17 cellular contexts compared by ENCODE assay signal in genomic region chr11:134537941-134538340, GRCh38.
DNase-seq lines count a peak whose midpoint lies in the region; ATAC-seq and TF ChIP-seq lines count a peak whose summit lies in the region.
"Had no signal": no experiment of that assay in that cellular context is flagged by ENCODE, and none has a peak within 500 bp of the region (broad histone marks: within the 10 kb centered on the region; RNA-seq: fewer than 3 reads in every experiment).

No MANE protein-coding gene starts in this region.

- H3K27me3 ChIP-seq in Peyer's patch, result no peaks in the 10 kb centered on the region

- no peaks in the 10 kb centered on the region for H3K36me3 Mint-ChIP-seq in natural killer cell
- H3K36me3 Mint-ChIP-seq in natural killer cell treated with Interleukin-12 subunit alpha and Interleukin-12 subunit beta and Interleukin-15 and Interleukin-18, amount 100 ng/mL, for 72 hours, result no peaks in the 10 kb centered on the region

- no peak for TF ChIP-seq POLR2A in Peyer's patch (IDR thresholded peaks at IDR 0.05)

- H3K4me3 ChIP-seq in coronary artery (no peak overlapping the region), Peyer's patch (no peak overlapping the region)
- H3K4me3 ChIP-seq: PC-9 had no signal

- H3K9me3 Mint-ChIP-seq in natural killer cell, result no peaks in the 10 kb centered on the region
- H3K9me3 Mint-ChIP-seq in natural killer cell treated with Interleukin-12 subunit alpha and Interleukin-12 subunit beta and Interleukin-15 and Interleukin-18, amount 100 ng/mL, for 72 hours, result no peaks in the 10 kb centered on the region
- H3K9me3 Mint-ChIP-seq: CD4-positive, alpha-beta T cell had no signal

- DNase-seq in natural killer cell, result peak; percentile 6
- DNase-seq in natural killer cell treated with Interleukin-12 subunit alpha and Interleukin-12 subunit beta and Interleukin-15 and Interleukin-18, amount 100 ng/mL, for 72 hours (ENCODE audit: low spot score), result no peak
- DNase-seq in coronary artery (ENCODE audit: low spot score), result peak; percentile 43
- DNase-seq in posterior vena cava (ENCODE audit: low spot score), result peak; percentile 53
- DNase-seq in Peyer's patch, result no peak
- no peak for DNase-seq in cerebellum (ENCODE audit: low spot score)
- DNase-seq: BE2C, DND-41, HCEC 1CT, KG1, NCI-H1436, NCI-H2081, NCI-H510A, NCI-H82, PC-9 had no signal

- no peak for ATAC-seq in natural killer cell
- ATAC-seq in natural killer cell treated with Interleukin-12 subunit alpha and Interleukin-12 subunit beta and Interleukin-15 and Interleukin-18, amount 100 ng/mL, for 72 hours, result no peak
- ATAC-seq in HG02840 (IDR thresholded peaks at IDR 0.05; ENCODE audit: low FRiP score, unreplicated experiment), result no peak

- H3K4me1 Mint-ChIP-seq in natural killer cell, result peaks cover 14 to 18% of the 10 kb centered on the region in 2 donors
- H3K4me1 Mint-ChIP-seq in natural killer cell treated with Interleukin-12 subunit alpha and Interleukin-12 subunit beta and Interleukin-15 and Interleukin-18, amount 100 ng/mL, for 72 hours (ENCODE audit: low read depth in 2 of 2), result peaks cover 10 to 12% of the 10 kb centered on the region in 2 donors

- H3K4me1 ChIP-seq in Peyer's patch, result no peaks in the 10 kb centered on the region
- H3K4me1 ChIP-seq: BE2C had no signal

- no peaks in the 10 kb centered on the region for H3K9me3 ChIP-seq in Peyer's patch
- H3K9me3 ChIP-seq: BE2C had no signal

- no peak overlapping the region for H3K4me3 Mint-ChIP-seq in natural killer cell
- H3K4me3 Mint-ChIP-seq in natural killer cell treated with Interleukin-12 subunit alpha and Interleukin-12 subunit beta and Interleukin-15 and Interleukin-18, amount 100 ng/mL, for 72 hours, result no peak overlapping the region
- H3K4me3 Mint-ChIP-seq: CD4-positive, alpha-beta T cell had no signal

- H3K27me3 Mint-ChIP-seq in natural killer cell (ENCODE audit: low read depth in 2 of 2), result peaks cover 26 to 39% of the 10 kb centered on the region in 2 donors
- H3K27me3 Mint-ChIP-seq in natural killer cell treated with Interleukin-12 subunit alpha and Interleukin-12 subunit beta and Interleukin-15 and Interleukin-18, amount 100 ng/mL, for 72 hours, result peaks cover 22 to 30% of the 10 kb centered on the region in 2 donors

- no peak overlapping the region for H3K27ac Mint-ChIP-seq in natural killer cell
- no peak overlapping the region for H3K27ac Mint-ChIP-seq in natural killer cell treated with Interleukin-12 subunit alpha and Interleukin-12 subunit beta and Interleukin-15 and Interleukin-18, amount 100 ng/mL, for 72 hours
- H3K27ac Mint-ChIP-seq: CD4-positive, alpha-beta T cell had no signal

- no peak for TF ChIP-seq CTCF in natural killer cell (IDR thresholded peaks at IDR 0.05)
- no peak for TF ChIP-seq CTCF in coronary artery (IDR thresholded peaks at IDR 0.05)
- TF ChIP-seq CTCF in Peyer's patch (IDR thresholded peaks at IDR 0.05), result no peak

- no peaks in the 10 kb centered on the region for H3K36me3 ChIP-seq in Peyer's patch
- H3K36me3 ChIP-seq: BE2C had no signal

- intact Hi-C loops in natural killer cell (cut with micrococcal nuclease), result no loop called here
- intact Hi-C loops in posterior vena cava (cut with DNase I), result loop anchor here in 1 of 2 donors (10.0 kb wide), 1 partner anchor 663 kb away; no protein-coding TSS in a partner anchor

- H3K27ac ChIP-seq in coronary artery, result no peak overlapping the region
- H3K27ac ChIP-seq in Peyer's patch, result no peak overlapping the region
- H3K27ac ChIP-seq: PC-9 had no signal

Comparison
In these comparisons a context has a peak if more than half of its experiments do, and no peak if none do; other contexts are left out.
1. DNase-seq: peak in natural killer cell (single experiment), coronary artery (single experiment) and posterior vena cava (single experiment); none in natural killer cell treated with Interleukin-12 subunit alpha and Interleukin-12 subunit beta and Interleukin-15 and Interleukin-18, amount 100 ng/mL, for 72 hours (single experiment), Peyer's patch (0 of 3) and cerebellum (single experiment).